16 cellular contexts compared by ENCODE assay signal in genomic region chr1:9341301-9341845, GRCh38. TPM values are rescaled to one million over a fixed set of nuclear protein-coding genes. Genes with fewer than 3 reads are reported as not detected.
A peak's percentile ranks its signal among the peaks of the same experiment; 100 is the strongest.
DNase-seq lines count a peak whose midpoint lies in the region; ATAC-seq, FAIRE-seq and TF ChIP-seq lines count a peak whose summit lies in the region.
"Had no signal": no experiment of that assay in that cellular context is flagged by ENCODE, and none has a peak within 500 bp of the region (broad histone marks: within the 10 kb centered on the region; RNA-seq: fewer than 3 reads in every experiment).

No MANE protein-coding gene starts in this region.

- peaks cover 6% of the 10 kb centered on the region for H3K36me3 Mint-ChIP-seq in glutamatergic neuron (ENCODE audit: unreplicated experiment)
- H3K36me3 Mint-ChIP-seq: CD8-positive, alpha-beta T cell had no signal

- no peak for TF ChIP-seq POLR2A in gastrocnemius medialis (IDR thresholded peaks at IDR 0.05)

- no peak for ATAC-seq in gastrocnemius medialis
- ATAC-seq: CD8-positive, alpha-beta T cell; HepG2; PC-3 had no signal

- H3K4me3 Mint-ChIP-seq in glutamatergic neuron (ENCODE audit: unreplicated experiment), result no peak overlapping the region
- H3K4me3 Mint-ChIP-seq: CD8-positive, alpha-beta T cell had no signal

- in situ Hi-C loops in gastrocnemius medialis (cut with MboI; ENCODE audit: low sequenced_read_pairs in 4 of 4), result no loop called here

- H3K4me1 ChIP-seq in gastrocnemius medialis, result peaks cover 16 to 30% of the 10 kb centered on the region in 2 donors

- H3K27ac ChIP-seq in RWPE1, result peak overlapping the region; percentile 83
- H3K27ac ChIP-seq in gastrocnemius medialis, result peak overlapping the region; percentile 13 to 70 (median 39)
- H3K27ac ChIP-seq: KMS-11 had no signal

- H3K27me3 ChIP-seq in gastrocnemius medialis, result no peaks in the 10 kb centered on the region

- TF ChIP-seq CTCF in RWPE1 (conservative IDR thresholded peaks at IDR 0.05; ENCODE audit: low read depth), result no peak
- no peak for TF ChIP-seq CTCF in glutamatergic neuron (IDR thresholded peaks at IDR 0.05; ENCODE audit: partially characterized antibody, unreplicated experiment)
- TF ChIP-seq CTCF in gastrocnemius medialis (IDR thresholded peaks at IDR 0.05 in 4 of 5, conservative IDR thresholded peaks at IDR 0.05 in 1 of 5), result no peak

- intact Hi-C loops in gastrocnemius medialis (cut with DNase I; ENCODE audit: low total_unique reads), result no loop called here

- no peaks in the 10 kb centered on the region for H3K9me3 ChIP-seq in gastrocnemius medialis

- no peak for DNase-seq in RWPE1 (ENCODE audit: low spot score)
- DNase-seq in dermis microvascular lymphatic vessel endothelial cell (ENCODE audit: low read depth in 2 of 2), result peak; percentile 34 to 81
- no peak for DNase-seq in glutamatergic neuron
- DNase-seq in gastrocnemius medialis, result no peak
- DNase-seq in NCI-H2029 (lab: John Stamatoyannopoulos, UW), result no peak
- DNase-seq in HTR-8/SVneo (ENCODE audit: insufficient read length, low spot score), result no peak
- no peak for DNase-seq in kidney glomerular epithelial cell (lab: John Stamatoyannopoulos, UW)
- DNase-seq: ACHN; CD8-positive, alpha-beta T cell; H7; NCI-H1105 treated with DMSO at 0.1 percent for 48 hours; NCI-H187; NCI-H446; PC-3 had no signal

- peaks cover 8% of the 10 kb centered on the region for H3K27me3 Mint-ChIP-seq in glutamatergic neuron (ENCODE audit: unreplicated experiment)

- H3K27ac Mint-ChIP-seq in glutamatergic neuron (ENCODE audit: unreplicated experiment), result peak overlapping the region; percentile 38

- H3K4me3 ChIP-seq in gastrocnemius medialis, result no peak overlapping the region

- POLR2A ChIA-PET in RWPE1 (lab: Yijun Ruan, JAX; ENCODE audit: low non-redundant PET), result no interaction called here

- no peak for FAIRE-seq in HTR-8/SVneo (lab: Jason Lieb, UNC)
- FAIRE-seq: HepG2 had no signal

- CTCF ChIA-PET in RWPE1 (lab: Yijun Ruan, JAX), result interaction anchor here (1.1 kb wide), 1 partner anchor 84 kb away, joined by 3 read pairs; no protein-coding TSS in a partner anchor

- H3K36me3 ChIP-seq in gastrocnemius medialis, result no peaks in the 10 kb centered on the region

- peaks cover 20% of the 10 kb centered on the region for H3K9me3 Mint-ChIP-seq in glutamatergic neuron (ENCODE audit: unreplicated experiment)

- peaks cover 37% of the 10 kb centered on the region for H3K4me1 Mint-ChIP-seq in glutamatergic neuron (ENCODE audit: low read depth, unreplicated experiment)

RNA-seq across cellular contexts. Expression of gene SPSB1, which starts 48.7 kb away (rescaled TPM):
- total RNA-seq in dermis microvascular lymphatic vessel endothelial cell, result 26.4 and 68.9 TPM in 2 replicates
- total RNA-seq in glutamatergic neuron (ENCODE audit: unreplicated experiment), result 78.6 TPM
- total RNA-seq in gastrocnemius medialis, result 100 to 1,000 TPM in 1 of 4 donors, 10 to 100 TPM in 3; 40.4 to 161 (median 56.6) TPM

Comparison
In these comparisons a context has a peak if more than half of its experiments do, and no peak if none do; other contexts are left out.
1. DNase-seq: peak in dermis microvascular lymphatic vessel endothelial cell (2 of 2); none in RWPE1 (single experiment), glutamatergic neuron (single experiment), gastrocnemius medialis (0 of 2), NCI-H2029 (single experiment), HTR-8/SVneo (single experiment) and kidney glomerular epithelial cell (single experiment).